Comparison of ENCODE assay signal across 6 cellular contexts in the genomic region with DNA sequence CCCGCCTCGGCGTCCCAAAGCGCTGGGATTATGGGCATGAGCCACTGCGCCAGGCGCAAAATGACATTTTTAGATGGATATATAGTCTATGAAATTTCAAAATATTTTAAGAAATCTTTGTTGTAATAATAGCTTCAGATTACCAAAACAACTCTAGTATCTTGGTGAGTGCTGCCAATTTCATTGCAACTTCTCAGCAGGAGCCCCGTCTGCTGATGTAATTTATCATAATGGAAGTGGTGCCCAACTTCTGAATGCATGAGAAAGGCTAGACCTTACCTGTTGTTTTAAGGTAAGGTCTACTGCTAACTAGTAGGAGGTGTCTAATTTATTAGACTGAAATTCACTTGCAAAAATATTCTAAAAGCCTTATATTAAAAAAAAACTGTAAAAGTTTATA.
"Had no signal": no experiment of that assay in that cellular context is flagged by ENCODE, and none has a peak within 500 bp of the region (broad histone marks: within the 10 kb centered on the region; RNA-seq: fewer than 3 reads in every experiment).

No MANE protein-coding gene starts in this region.

- H3K9me3 Mint-ChIP-seq: H9, HFFc6 had no signal

- H3K4me1 Mint-ChIP-seq: H9 had no signal

- H3K27ac Mint-ChIP-seq: HFFc6 had no signal

- H3K4me3 ChIP-seq: GM23248, K562 had no signal

- H3K4me3 Mint-ChIP-seq: H9, HFFc6 had no signal

- ATAC-seq: K562 had no signal

- DNase-seq: GM23248, H9, HCEC 1CT, HFFc6, IMR-90 had no signal
